Comparison of ENCODE assay signal across 27 cellular contexts in the genomic region with DNA sequence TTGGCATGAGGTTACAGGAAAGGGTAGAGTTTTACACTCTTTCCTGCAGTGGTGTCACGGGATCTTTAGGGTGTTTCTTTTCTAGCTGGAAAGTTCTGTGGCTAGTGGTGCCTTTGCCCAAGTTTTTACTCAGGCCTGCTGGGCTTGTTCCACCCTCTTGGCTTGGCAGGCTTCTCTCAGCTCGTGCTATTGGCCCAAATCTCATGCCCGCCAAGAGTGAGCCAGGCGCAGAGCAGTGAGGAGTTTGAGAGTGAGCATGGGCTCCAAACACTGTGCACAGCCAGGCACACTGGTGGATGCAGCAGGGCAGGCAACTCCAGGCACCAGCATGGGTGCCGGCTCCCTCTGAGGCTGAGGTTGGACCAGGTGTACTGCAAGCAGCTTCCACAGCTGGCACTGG.
"Had no signal": no experiment of that assay in that cellular context is flagged by ENCODE, and none has a peak within 500 bp of the region (broad histone marks: within the 10 kb centered on the region; RNA-seq: fewer than 3 reads in every experiment).

No MANE protein-coding gene starts in this region.

- ATAC-seq: activated naive CD4-positive, alpha-beta T cell treated with anti-CD3 and anti-CD28 coated beads, Interleukin-2, amount 50 U/mL, for 72 hours; activated T-cell treated with anti-CD3 and anti-CD28 coated beads, Interleukin-2, amount 50 U/mL, for 72 hours; foreskin keratinocyte; gastrocnemius medialis; T-helper 17 cell had no signal

- H3K27ac Mint-ChIP-seq: activated CD4-positive, alpha-beta memory T cell treated with anti-CD3 and anti-CD28 coated beads, Interleukin-2, amount 10 ng/mL, durations not matched to agents 7 days and 5 days; activated CD4-positive, alpha-beta T cell treated with anti-CD3 and anti-CD28 coated beads, Interleukin-2, amount 10 ng/mL, durations not matched to agents 7 days and 5 days; activated naive CD4-positive, alpha-beta T cell treated with anti-CD3 and anti-CD28 coated beads, Interleukin-2, amount 10 ng/mL, durations not matched to agents 7 days and 5 days; activated naive CD4-positive, alpha-beta T cell treated with anti-CD3 and anti-CD28 coated beads, Interleukin-2, amount 50 U/mL, for 72 hours; activated naive CD8-positive, alpha-beta T cell treated with anti-CD3 and anti-CD28 coated beads, Interleukin-2, amount 10 ng/mL, durations not matched to agents 7 days and 5 days; activated T-cell treated with anti-CD3 and anti-CD28 coated beads, Interleukin-2, amount 50 U/mL, for 24 hours; activated T-cell treated with anti-CD3 and anti-CD28 coated beads, Interleukin-2, amount 50 U/mL, for 72 hours; brain; T-helper 17 cell; T-helper 2 cell treated with Interferon-gamma antibody and Interleukin-4, amounts not matched to agents 5 μg/mL and 100 μg/mL, for 36 hours had no signal

- H3K9me3 Mint-ChIP-seq: activated CD4-positive, alpha-beta memory T cell treated with anti-CD3 and anti-CD28 coated beads, Interleukin-2, amount 10 ng/mL, durations not matched to agents 7 days and 5 days; activated CD4-positive, alpha-beta T cell treated with anti-CD3 and anti-CD28 coated beads, Interleukin-2, amount 10 ng/mL, durations not matched to agents 7 days and 5 days; activated naive CD4-positive, alpha-beta T cell treated with anti-CD3 and anti-CD28 coated beads, Interleukin-2, amount 50 U/mL, for 72 hours; activated T-cell treated with anti-CD3 and anti-CD28 coated beads, Interleukin-2, amount 50 U/mL, for 24 hours; activated T-cell treated with anti-CD3 and anti-CD28 coated beads, Interleukin-2, amount 50 U/mL, for 72 hours; T-helper 2 cell treated with Interferon-gamma antibody and Interleukin-4, amounts not matched to agents 5 μg/mL and 100 μg/mL, for 36 hours had no signal

- DNase-seq: activated CD4-positive, alpha-beta memory T cell treated with anti-CD3 and anti-CD28 coated beads, Interleukin-2, amount 10 ng/mL, durations not matched to agents 7 days and 5 days; activated CD4-positive, alpha-beta T cell treated with anti-CD3 and anti-CD28 coated beads for 1 hour; activated CD4-positive, alpha-beta T cell treated with anti-CD3 and anti-CD28 coated beads for 4 hours; activated CD4-positive, alpha-beta T cell treated with anti-CD3 and anti-CD28 coated beads, Interleukin-2, amount 10 ng/mL, durations not matched to agents 7 days and 5 days; activated CD4-positive, alpha-beta T cell treated with anti-CD3 and anti-CD28 coated beads, Interleukin-2, amount 50 U/mL, for 4 hours; activated CD4-positive, CD25-positive, alpha-beta regulatory T cell; activated CD8-positive, alpha-beta memory T cell treated with anti-CD3 and anti-CD28 coated beads, Interleukin-2, amount 50 U/mL, for 48 hours; activated gamma-delta T cell; activated naive CD4-positive, alpha-beta T cell; activated naive CD4-positive, alpha-beta T cell treated with anti-CD3 and anti-CD28 coated beads, Interleukin-2, amount 10 ng/mL, durations not matched to agents 7 days and 5 days; activated naive CD8-positive, alpha-beta T cell treated with anti-CD3 and anti-CD28 coated beads, Interleukin-2, amount 10 ng/mL, durations not matched to agents 7 days and 5 days; activated T-cell treated with anti-CD3 and anti-CD28 coated beads for 4 hours; activated T-cell treated with anti-CD3 and anti-CD28 coated beads, Interleukin-2, amount 50 U/mL, for 24 hours; activated T-cell treated with anti-CD3 and anti-CD28 coated beads, Interleukin-2, amount 50 U/mL, for 72 hours; central memory CD4-positive, alpha-beta T cell; cerebellar nuclear complex; colonic mucosa; effector CD8-positive, alpha-beta T cell; esophagus squamous epithelium; foreskin keratinocyte; gastrocnemius medialis; T-helper 1 cell; T-helper 17 cell; T1000 had no signal

- H3K4me1 Mint-ChIP-seq: activated CD4-positive, alpha-beta memory T cell treated with anti-CD3 and anti-CD28 coated beads, Interleukin-2, amount 10 ng/mL, durations not matched to agents 7 days and 5 days; activated CD4-positive, alpha-beta T cell treated with anti-CD3 and anti-CD28 coated beads, Interleukin-2, amount 10 ng/mL, durations not matched to agents 7 days and 5 days; activated naive CD4-positive, alpha-beta T cell treated with anti-CD3 and anti-CD28 coated beads, Interleukin-2, amount 10 ng/mL, durations not matched to agents 7 days and 5 days; activated naive CD8-positive, alpha-beta T cell treated with anti-CD3 and anti-CD28 coated beads, Interleukin-2, amount 10 ng/mL, durations not matched to agents 7 days and 5 days; T-helper 17 cell had no signal

- H3K27me3 Mint-ChIP-seq: activated CD4-positive, alpha-beta memory T cell treated with anti-CD3 and anti-CD28 coated beads, Interleukin-2, amount 10 ng/mL, durations not matched to agents 7 days and 5 days; activated CD4-positive, alpha-beta T cell treated with anti-CD3 and anti-CD28 coated beads, Interleukin-2, amount 10 ng/mL, durations not matched to agents 7 days and 5 days; activated naive CD4-positive, alpha-beta T cell treated with anti-CD3 and anti-CD28 coated beads, Interleukin-2, amount 10 ng/mL, durations not matched to agents 7 days and 5 days; activated naive CD8-positive, alpha-beta T cell treated with anti-CD3 and anti-CD28 coated beads, Interleukin-2, amount 10 ng/mL, durations not matched to agents 7 days and 5 days; activated T-cell treated with anti-CD3 and anti-CD28 coated beads, Interleukin-2, amount 50 U/mL, for 24 hours had no signal

- H3K4me3 Mint-ChIP-seq: activated CD4-positive, alpha-beta memory T cell treated with anti-CD3 and anti-CD28 coated beads, Interleukin-2, amount 10 ng/mL, durations not matched to agents 7 days and 5 days; activated CD4-positive, alpha-beta T cell treated with anti-CD3 and anti-CD28 coated beads, Interleukin-2, amount 10 ng/mL, durations not matched to agents 7 days and 5 days; activated naive CD4-positive, alpha-beta T cell treated with anti-CD3 and anti-CD28 coated beads, Interleukin-2, amount 10 ng/mL, durations not matched to agents 7 days and 5 days; activated naive CD8-positive, alpha-beta T cell treated with anti-CD3 and anti-CD28 coated beads, Interleukin-2, amount 10 ng/mL, durations not matched to agents 7 days and 5 days; activated T-cell treated with anti-CD3 and anti-CD28 coated beads, Interleukin-2, amount 50 U/mL, for 24 hours; activated T-cell treated with anti-CD3 and anti-CD28 coated beads, Interleukin-2, amount 50 U/mL, for 72 hours; brain; T-helper 17 cell; T-helper 2 cell treated with Interferon-gamma antibody and Interleukin-4, amounts not matched to agents 5 μg/mL and 100 μg/mL, for 36 hours had no signal
